Comparison of ENCODE assay signal across 10 cellular contexts in the genomic region with DNA sequence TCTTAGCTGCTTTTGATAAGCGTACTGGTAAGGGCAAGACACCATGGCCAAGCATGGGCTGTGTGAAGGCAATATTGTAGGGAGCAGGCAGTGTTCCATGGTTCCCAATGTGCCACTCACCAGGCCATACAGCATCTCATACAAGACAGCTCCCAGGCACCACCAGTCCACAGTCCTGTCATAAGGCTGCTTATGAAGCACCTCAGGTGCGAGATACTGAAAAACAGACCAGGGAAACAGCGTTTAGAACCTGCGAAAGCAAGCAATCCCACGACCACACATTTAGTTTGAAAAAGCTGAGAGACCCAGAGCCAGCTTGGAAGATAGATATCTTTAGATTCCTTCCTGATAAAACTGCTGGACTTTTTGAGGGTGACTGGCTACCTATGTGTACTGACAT.
A peak's percentile ranks its signal among the peaks of the same experiment; 100 is the strongest.
DNase-seq lines count a peak whose midpoint lies in the region; ATAC-seq and TF ChIP-seq lines count a peak whose summit lies in the region.
"Had no signal": no experiment of that assay in that cellular context is flagged by ENCODE, and none has a peak within 500 bp of the region (broad histone marks: within the 10 kb centered on the region; RNA-seq: fewer than 3 reads in every experiment).

No MANE protein-coding gene starts in this region.

- peak overlapping the region; percentile 82 for H3K9ac ChIP-seq in mucosa of stomach (ENCODE audit: low read length)

- H3K9me3 ChIP-seq in right cardiac atrium (ENCODE audit: control insufficient read depth, low read length) = no peaks in the 10 kb centered on the region
- no peaks in the 10 kb centered on the region for H3K9me3 ChIP-seq in mucosa of stomach (ENCODE audit: control insufficient read depth, low read length)
- no peaks in the 10 kb centered on the region for H3K9me3 ChIP-seq in vagina
- no peaks in the 10 kb centered on the region for H3K9me3 ChIP-seq in T-helper 17 cell (ENCODE audit: control insufficient read depth, low read length, poor library complexity, severe bottlenecking)
- H3K9me3 ChIP-seq: testis had no signal

- H3K4me3 ChIP-seq in right cardiac atrium (ENCODE audit: low read length) = peak overlapping the region; percentile 86
- peak overlapping the region; percentile 2 for H3K4me3 ChIP-seq in mucosa of stomach (ENCODE audit: low read length)
- peak overlapping the region; percentile 20 to 95 for H3K4me3 ChIP-seq in vagina
- H3K4me3 ChIP-seq: PC-9 had no signal

- H3K27me3 Mint-ChIP-seq in T-helper 17 cell = no peaks in the 10 kb centered on the region

- no peak overlapping the region for H3K4me3 Mint-ChIP-seq in T-helper 17 cell

- H3K4me1 ChIP-seq in right cardiac atrium (ENCODE audit: control insufficient read depth, insufficient read depth, low read length) = peaks cover under 1% of the 10 kb centered on the region
- H3K4me1 ChIP-seq in mucosa of stomach (ENCODE audit: control insufficient read depth, insufficient read depth, low read length) = peaks cover 11% of the 10 kb centered on the region
- peaks cover 55% of the 10 kb centered on the region for H3K4me1 ChIP-seq in vagina

- peaks cover 34% of the 10 kb centered on the region for H3K4me1 Mint-ChIP-seq in T-helper 17 cell

- DNase-seq in right cardiac atrium = no peak
- DNase-seq in left ventricle myocardium superior = no peak
- DNase-seq in vagina (ENCODE audit: extremely low spot score in 2 of 2) = peak in 1 of 2 donors; percentile 85
- DNase-seq in activated gamma-delta T cell treated with Interleukin-2 at 50 U/mL for 16 hours = no peak
- DNase-seq in iPS-NIHi7 (ENCODE audit: extremely low spot score) = no peak
- no peak for DNase-seq in T-helper 17 cell
- DNase-seq: testis had no signal

- H3K36me3 ChIP-seq in mucosa of stomach (ENCODE audit: control insufficient read depth, insufficient read depth, low read length) (peaks cover 14% of the 10 kb centered on the region), vagina (peaks cover 0 to 52% of the 10 kb centered on the region in 2 donors)

- H3K27ac ChIP-seq in right cardiac atrium (ENCODE audit: low read length) = no peak overlapping the region
- peak overlapping the region; percentile 88 for H3K27ac ChIP-seq in cingulate gyrus (ENCODE audit: low read depth, low read length)
- peak overlapping the region; percentile 98 for H3K27ac ChIP-seq in vagina
- H3K27ac ChIP-seq: PC-9 had no signal

- intact Hi-C loops in right cardiac atrium (cut with DNase I) = loop anchor here (5.0 to 10.0 kb wide), 8 partner anchors 343 to 713 kb away; no protein-coding TSS in a partner anchor
- intact Hi-C loops in left ventricle myocardium superior (cut with micrococcal nuclease) = loop anchor here (5.0 kb wide), 1 partner anchor 651 kb away; no protein-coding TSS in a partner anchor
- intact Hi-C loops in vagina (cut with DNase I) = loop anchor here (5.0 kb wide), 2 partner anchors 651 to 711 kb away; no protein-coding TSS in a partner anchor

- no peak for ATAC-seq in right cardiac atrium
- no peak for ATAC-seq in left ventricle myocardium superior
- no peak for ATAC-seq in T-helper 17 cell

- H3K27ac Mint-ChIP-seq in T-helper 17 cell = no peak overlapping the region

- H3K27me3 ChIP-seq in right cardiac atrium (ENCODE audit: control insufficient read depth, insufficient read depth) (no peaks in the 10 kb centered on the region), mucosa of stomach (ENCODE audit: control insufficient read depth, insufficient read depth, low read length) (no peaks in the 10 kb centered on the region), vagina (no peaks in the 10 kb centered on the region)
- H3K27me3 ChIP-seq: testis had no signal

- no peak for TF ChIP-seq POLR2A in vagina (IDR thresholded peaks at IDR 0.05)

- whole genome bisulfite sequencing in right cardiac atrium = 68% methylated on average over 5 of the region's 5 CpGs

- no peak for TF ChIP-seq CTCF in vagina (IDR thresholded peaks at IDR 0.05)

- H3K36me3 Mint-ChIP-seq in T-helper 17 cell (ENCODE audit: low read depth) = peaks cover 8% of the 10 kb centered on the region

Comparison
In these comparisons a context has a peak if more than half of its experiments do, and no peak if none do; other contexts are left out.
1. H3K4me3 ChIP-seq: peak in every context shown above with its lines; median percentile 86 in right cardiac atrium; 58 in vagina; 2 in mucosa of stomach.